19 cellular contexts compared by ENCODE assay signal in the genomic region with DNA sequence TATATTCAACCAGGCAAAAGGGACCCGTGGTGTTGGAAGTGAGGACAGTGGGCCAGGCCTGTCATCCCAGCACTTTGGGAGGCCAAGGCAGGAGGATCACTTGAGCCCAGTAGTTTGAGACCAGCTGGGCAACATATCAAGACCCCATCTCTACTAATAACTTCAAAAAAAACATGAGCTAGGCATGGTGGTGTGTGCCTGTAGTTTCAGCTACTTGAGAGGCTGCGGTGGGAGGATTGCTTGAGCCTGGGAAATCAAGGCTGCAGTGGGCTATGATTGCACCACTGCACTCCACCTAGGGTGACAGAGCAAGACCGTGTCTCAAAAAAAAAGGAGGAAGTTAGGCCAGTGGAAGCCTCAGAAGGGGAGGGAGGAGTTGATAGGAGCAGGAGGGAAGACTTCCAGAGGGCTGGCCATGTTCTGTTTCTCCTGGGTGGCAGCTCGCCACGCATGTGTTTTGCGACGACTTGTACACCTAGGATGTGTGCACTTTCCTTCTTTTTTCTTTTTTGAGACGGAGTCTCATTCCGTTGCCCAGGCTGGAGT. TPM values are rescaled to one million over a fixed set of nuclear protein-coding genes. Genes with fewer than 3 reads are reported as not detected.
DNase-seq lines count a peak whose midpoint lies in the region; ATAC-seq, FAIRE-seq and TF ChIP-seq lines count a peak whose summit lies in the region.
"Had no signal": no experiment of that assay in that cellular context is flagged by ENCODE, and none has a peak within 500 bp of the region (broad histone marks: within the 10 kb centered on the region; RNA-seq: fewer than 3 reads in every experiment).

No MANE protein-coding gene starts in this region.

- H3K9ac ChIP-seq in BLaER1 (peak overlapping the region; percentile 63; the same call in 1 of the 2 replicates), Karpas-422 (ENCODE audit: low read length) (no peak overlapping the region; the same call in 1 of the 2 replicates), rectal smooth muscle tissue (ENCODE audit: low read length) (no peak overlapping the region)

- H3K4me1 ChIP-seq in BLaER1 (peaks cover 100% of the 10 kb centered on the region), Karpas-422 (ENCODE audit: low read length) (peaks cover 80% of the 10 kb centered on the region), rectal smooth muscle tissue (ENCODE audit: control insufficient read depth, insufficient read depth, low read length) (peaks cover 17% of the 10 kb centered on the region)

- H3K4me3 Mint-ChIP-seq in dendritic cell treated with granulocyte-macrophage colony-stimulating factor and Interleukin-4, amounts not matched to agents 40 ng/mL and 50 ng/mL, for 4 days, result peak overlapping the region; percentile 20
- H3K4me3 Mint-ChIP-seq in T-helper 2 cell treated with Interferon-gamma antibody and Interleukin-4, amounts not matched to agents 5 μg/mL and 100 μg/mL, for 36 hours, result no peak overlapping the region

- no peaks in the 10 kb centered on the region for H3K9me3 ChIP-seq in BLaER1
- H3K9me3 ChIP-seq in Karpas-422 (ENCODE audit: low read length), result no peaks in the 10 kb centered on the region
- H3K9me3 ChIP-seq: esophagus squamous epithelium had no signal

- peaks cover 51% of the 10 kb centered on the region for H3K4me1 Mint-ChIP-seq in dendritic cell treated with granulocyte-macrophage colony-stimulating factor and Interleukin-4, amounts not matched to agents 40 ng/mL and 50 ng/mL, for 4 days (ENCODE audit: low read depth)
- no peaks in the 10 kb centered on the region for H3K4me1 Mint-ChIP-seq in T-helper 2 cell treated with Interferon-gamma antibody and Interleukin-4, amounts not matched to agents 5 μg/mL and 100 μg/mL, for 36 hours (ENCODE audit: low read depth)

- H4K20me1 ChIP-seq in BLaER1 (peaks cover 88% of the 10 kb centered on the region), Karpas-422 (ENCODE audit: insufficient read depth, low read depth, low read length) (peaks cover 9% of the 10 kb centered on the region; the same call in 1 of the 2 replicates)

- H3K4me2 ChIP-seq in BLaER1, result peak overlapping the region; percentile 96
- H3K4me2 ChIP-seq in Karpas-422 (ENCODE audit: low read depth, low read length, poor library complexity, severe bottlenecking), result no peak overlapping the region

- DNase-seq in Karpas-422 (no peak), GM12891 (ENCODE audit: insufficient read length, low spot score) (no peak)
- DNase-seq in T-helper 2 cell treated with Interferon-gamma antibody and Interleukin-4, amounts not matched to agents 5 μg/mL and 100 μg/mL, for 36 hours (ENCODE audit: low spot score), result no peak
- DNase-seq: activated CD4-positive, CD25-positive, alpha-beta regulatory T cell treated with anti-CD3 and anti-CD28 coated beads, Interleukin-2, amount 50 U/mL, for 72 hours; amniotic stem cell; C1 segment of cervical spinal cord; DND-41; esophagus squamous epithelium; NCI-H1048; NCI-H345; stimulated activated CD4-positive, alpha-beta T cell treated with anti-CD3 and anti-CD28 coated beads, Interleukin-15, amount 100 ng/mL, for 24 hours had no signal

- H3K9me3 Mint-ChIP-seq in dendritic cell treated with granulocyte-macrophage colony-stimulating factor and Interleukin-4, amounts not matched to agents 40 ng/mL and 50 ng/mL, for 4 days, result no peaks in the 10 kb centered on the region
- no peaks in the 10 kb centered on the region for H3K9me3 Mint-ChIP-seq in T-helper 2 cell treated with Interferon-gamma antibody and Interleukin-4, amounts not matched to agents 5 μg/mL and 100 μg/mL, for 36 hours

- H3K4me3 ChIP-seq in BLaER1, result no peak overlapping the region
- no peak overlapping the region for H3K4me3 ChIP-seq in Karpas-422 (ENCODE audit: low read length)
- H3K4me3 ChIP-seq in rectal smooth muscle tissue (ENCODE audit: low read length), result no peak overlapping the region
- H3K4me3 ChIP-seq: esophagus squamous epithelium had no signal

- H3K79me2 ChIP-seq in Karpas-422 (ENCODE audit: low read length), result no peaks in the 10 kb centered on the region

- H3K27me3 ChIP-seq in BLaER1 (no peaks in the 10 kb centered on the region), Karpas-422 (ENCODE audit: low read length) (no peaks in the 10 kb centered on the region), rectal smooth muscle tissue (ENCODE audit: control insufficient read depth, insufficient read depth, low read length) (no peaks in the 10 kb centered on the region)
- H3K27me3 ChIP-seq: esophagus squamous epithelium had no signal

- H3K27ac Mint-ChIP-seq in dendritic cell treated with granulocyte-macrophage colony-stimulating factor and Interleukin-4, amounts not matched to agents 40 ng/mL and 50 ng/mL, for 4 days, result peak overlapping the region; percentile 84
- H3K27ac Mint-ChIP-seq in T-helper 2 cell treated with Interferon-gamma antibody and Interleukin-4, amounts not matched to agents 5 μg/mL and 100 μg/mL, for 36 hours, result no peak overlapping the region

- peaks cover 42% of the 10 kb centered on the region for H3K36me3 ChIP-seq in BLaER1
- no peaks in the 10 kb centered on the region for H3K36me3 ChIP-seq in Karpas-422 (ENCODE audit: insufficient read depth, low read length)
- H3K36me3 ChIP-seq in rectal smooth muscle tissue (ENCODE audit: control insufficient read depth, insufficient read depth, low read length), result no peaks in the 10 kb centered on the region

- no peak for FAIRE-seq in GM12891 (lab: Jason Lieb, UNC)
- FAIRE-seq: colon, urothelium cell line had no signal

- no peaks in the 10 kb centered on the region for H3K9me2 ChIP-seq in Karpas-422 (replicated peaks; ENCODE audit: insufficient read depth, low read length)

- intact Hi-C loops in dendritic cell treated with granulocyte-macrophage colony-stimulating factor and Interleukin-4, amounts not matched to agents 40 ng/mL and 50 ng/mL, for 4 days (cut with micrococcal nuclease), result no loop called here

- ATAC-seq in GM21737 (IDR thresholded peaks at IDR 0.05; ENCODE audit: unreplicated experiment), result no peak
- ATAC-seq in GM18861 (IDR thresholded peaks at IDR 0.05; ENCODE audit: unreplicated experiment), result no peak
- ATAC-seq: SK-N-SH treated with all-trans-retinoic acid at 6 μM for 48 hours had no signal

- H3K27ac ChIP-seq in BLaER1, result peak overlapping the region; percentile 90
- H3K27ac ChIP-seq in Karpas-422 (ENCODE audit: low read length), result peak overlapping the region; percentile 87; the same call in 1 of the 2 replicates
- H3K27ac ChIP-seq in rectal smooth muscle tissue (ENCODE audit: low read depth, low read length), result peak overlapping the region; percentile 34

- H2AFZ ChIP-seq in Karpas-422 (ENCODE audit: low read length), result no peak overlapping the region

- peaks cover 52% of the 10 kb centered on the region for H3K36me3 Mint-ChIP-seq in dendritic cell treated with granulocyte-macrophage colony-stimulating factor and Interleukin-4, amounts not matched to agents 40 ng/mL and 50 ng/mL, for 4 days (ENCODE audit: low read depth)
- H3K36me3 Mint-ChIP-seq in T-helper 2 cell treated with Interferon-gamma antibody and Interleukin-4, amounts not matched to agents 5 μg/mL and 100 μg/mL, for 36 hours (ENCODE audit: low read depth), result no peaks in the 10 kb centered on the region

- TF ChIP-seq POLR2A in GM12891 (IDR thresholded peaks at IDR 0.05; ENCODE audit: low read depth, low read length), result no peak

- no peaks in the 10 kb centered on the region for H3K27me3 Mint-ChIP-seq in dendritic cell treated with granulocyte-macrophage colony-stimulating factor and Interleukin-4, amounts not matched to agents 40 ng/mL and 50 ng/mL, for 4 days
- no peaks in the 10 kb centered on the region for H3K27me3 Mint-ChIP-seq in T-helper 2 cell treated with Interferon-gamma antibody and Interleukin-4, amounts not matched to agents 5 μg/mL and 100 μg/mL, for 36 hours (ENCODE audit: low read depth)

TF ChIP-seq in GM12891, 5 proteins besides CTCF, POLR2A, EP300 and RAD21:
- no peak for TF ChIP-seq SPI1 (IDR thresholded peaks at IDR 0.05; ENCODE audit: low read depth, low read length)
- TF ChIP-seq POU2F2 (IDR thresholded peaks at IDR 0.05; ENCODE audit: low read depth, low read length), result no peak
- TF ChIP-seq POLR2AphosphoS5 (IDR thresholded peaks at IDR 0.05; ENCODE audit: low read depth, low read length), result no peak
- TF ChIP-seq PAX5 (IDR thresholded peaks at IDR 0.05; ENCODE audit: insufficient read depth, low read length, severe bottlenecking), result no peak
- no peak for TF ChIP-seq TAF1 (IDR thresholded peaks at IDR 0.05; ENCODE audit: low read depth, low read length)

RNA-seq across cellular contexts. Expression of a gene that starts 10.1 kb away (rescaled TPM):
- total RNA-seq in Karpas-422 (2014; rRNA removed; shearing (Covaris generic); ENCODE audit: low replicate concordance), result 29.4 and 83.8 TPM in 2 replicates
- 3.8 TPM for polyA plus RNA-seq in GM12891 (2012; ENCODE audit: low read depth, missing spikeins)

RNA-seq across cellular contexts. Expression of a gene that starts 27.0 kb away (rescaled TPM):
- not detected in 2 replicates for total RNA-seq in Karpas-422 (2014; rRNA removed; shearing (Covaris generic); ENCODE audit: low replicate concordance)
- not detected for polyA plus RNA-seq in GM12891 (2012; ENCODE audit: low read depth, missing spikeins)
- total RNA-seq: esophagus squamous epithelium had no signal

RNA-seq across cellular contexts. Expression of a gene that starts 57.2 kb away (rescaled TPM):
- total RNA-seq in Karpas-422 (2014; rRNA removed; shearing (Covaris generic); ENCODE audit: low replicate concordance), result 95.9 and 115 TPM in 2 replicates
- polyA plus RNA-seq in GM12891 (2012; ENCODE audit: low read depth, missing spikeins), result 36.2 TPM

Comparison
In these comparisons a context has a peak if more than half of its experiments do, and no peak if none do; other contexts are left out.
1. H3K27ac ChIP-seq: peak in every context shown above with its lines; median percentile 90 in BLaER1; 87 in Karpas-422; 34 in rectal smooth muscle tissue.